Comparison of ENCODE assay signal across 8 cellular contexts in the genomic region with DNA sequence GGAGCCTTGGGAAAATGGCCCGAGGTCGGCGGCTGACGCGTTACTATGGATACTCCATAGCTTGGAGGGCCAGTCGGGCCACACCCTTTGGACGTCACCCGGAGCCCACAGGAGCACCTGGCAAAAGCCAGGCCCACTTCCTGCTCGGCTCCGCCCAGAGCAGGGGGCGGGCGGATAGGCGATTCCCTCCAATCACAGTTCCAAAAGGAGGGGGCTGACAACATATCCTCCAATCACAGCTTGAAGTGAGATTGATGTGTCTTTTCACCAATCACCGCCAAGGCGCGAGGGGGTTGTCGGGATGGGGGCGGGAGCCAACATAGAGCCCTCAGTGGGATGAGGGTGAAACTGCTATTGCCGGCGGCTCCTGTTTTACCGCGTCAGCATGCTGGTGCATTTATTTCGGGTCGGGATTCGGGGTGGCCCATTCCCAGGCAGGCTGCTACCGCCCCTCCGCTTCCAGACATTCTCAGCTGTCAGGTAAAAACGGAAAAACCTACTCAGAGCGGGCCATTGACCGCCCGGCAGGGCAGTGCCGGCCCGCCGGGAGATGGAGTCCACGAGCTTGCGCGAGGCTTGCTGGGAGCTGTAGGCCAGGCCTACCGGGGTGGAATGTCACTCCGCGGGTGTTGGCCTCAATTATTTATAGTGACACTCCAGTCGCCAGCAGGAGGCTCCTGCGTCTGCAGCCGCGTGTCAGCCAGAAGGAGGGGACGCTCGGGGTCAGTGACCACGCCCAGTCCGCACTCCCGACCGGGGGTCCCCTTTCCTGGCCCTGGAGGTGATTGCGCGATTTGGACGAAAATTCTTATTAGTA. TPM values are rescaled to one million over a fixed set of nuclear protein-coding genes. Genes with fewer than 3 reads are reported as not detected.
DNase-seq lines count a peak whose midpoint lies in the region; ATAC-seq and FAIRE-seq lines count a peak whose summit lies in the region.

A gene (plus strand): TSS at position 320 of the 817 bp plus-strand sequence. CDS start 66 bp downstream, at position 386.

- in situ Hi-C loops in Caki2 (cut with HindIII; ENCODE audit: low pct_unique_long_range_greater_than_20kb, low sequenced_read_pairs) = no loop called here

- peak; percentile 26 for FAIRE-seq in HTR-8/SVneo (lab: Jason Lieb, UNC)

- H3K36me3 ChIP-seq in effector memory CD4-positive, alpha-beta T cell (ENCODE audit: control insufficient read depth, insufficient read depth, low read length) = peaks cover 4% of the 10 kb centered on the region

- peak within 1 kb of the TSS; percentile 77 for H3K4me3 ChIP-seq in effector memory CD4-positive, alpha-beta T cell (ENCODE audit: insufficient read depth, low read depth, low read length, poor library complexity, severe bottlenecking)

- H3K9me3 ChIP-seq in effector memory CD4-positive, alpha-beta T cell (ENCODE audit: control insufficient read depth, low read length) = no peaks in the 10 kb centered on the region

- H3K27ac ChIP-seq in effector memory CD4-positive, alpha-beta T cell (ENCODE audit: insufficient read depth, low read length, poor library complexity, severe bottlenecking) = peak within 1 kb of the TSS; percentile 86

- H3K27me3 ChIP-seq in effector memory CD4-positive, alpha-beta T cell (replicated peaks; ENCODE audit: control insufficient read depth, insufficient read depth, low read length, poor library complexity, severe bottlenecking) = no peaks in the 10 kb centered on the region

- no peaks in the 10 kb centered on the region for H3K4me1 ChIP-seq in effector memory CD4-positive, alpha-beta T cell (ENCODE audit: control insufficient read depth, insufficient read depth, low read length, poor library complexity, severe bottlenecking)

- peak; percentile 95 for ATAC-seq in GM21367 (IDR thresholded peaks at IDR 0.05; ENCODE audit: unreplicated experiment)

- DNase-seq in Caki2 (ENCODE audit: low read depth) = peak; percentile 100
- peak; percentile 99 for DNase-seq in HTR-8/SVneo (ENCODE audit: insufficient read length, low spot score)
- peak; percentile 88 for DNase-seq in NOMO-1 treated with DMSO at 0.1 percent for 48 hours (lab: John Stamatoyannopoulos, UW; ENCODE audit: unreplicated experiment)
- peak; percentile 97 to 98 for DNase-seq in activated CD8-positive, alpha-beta memory T cell treated with anti-CD3 and anti-CD28 coated beads for 4 hours (ENCODE audit: low read depth in 2 of 2)
- peak; percentile 90 to 98 (median 97) for DNase-seq in effector memory CD4-positive, alpha-beta T cell
- peak; percentile 99 for DNase-seq in medulla oblongata (ENCODE audit: extremely low spot score)
- DNase-seq in stimulated activated CD8-positive, alpha-beta memory T cell treated with anti-CD3 and anti-CD28 coated beads, Interleukin-12 subunit alpha, Interleukin-12 subunit beta, amount 100 ng/mL, for 1 hour (ENCODE audit: low read depth) = peak; percentile 96

RNA-seq across cellular contexts. Expression of the gene that starts here (rescaled TPM):
- 19.6 and 31.5 TPM in 2 replicates for total RNA-seq in Caki2 (2014; rRNA removed; shearing (Covaris generic); ENCODE audit: low replicate concordance)

Comparison
In these comparisons a context has a peak if more than half of its experiments do, and no peak if none do; other contexts are left out.
1. Peak in every context shown above with its lines: DNase-seq, ATAC-seq, H3K4me3 ChIP-seq and H3K27ac ChIP-seq.